29 cellular contexts compared by ENCODE assay signal in the genomic region with DNA sequence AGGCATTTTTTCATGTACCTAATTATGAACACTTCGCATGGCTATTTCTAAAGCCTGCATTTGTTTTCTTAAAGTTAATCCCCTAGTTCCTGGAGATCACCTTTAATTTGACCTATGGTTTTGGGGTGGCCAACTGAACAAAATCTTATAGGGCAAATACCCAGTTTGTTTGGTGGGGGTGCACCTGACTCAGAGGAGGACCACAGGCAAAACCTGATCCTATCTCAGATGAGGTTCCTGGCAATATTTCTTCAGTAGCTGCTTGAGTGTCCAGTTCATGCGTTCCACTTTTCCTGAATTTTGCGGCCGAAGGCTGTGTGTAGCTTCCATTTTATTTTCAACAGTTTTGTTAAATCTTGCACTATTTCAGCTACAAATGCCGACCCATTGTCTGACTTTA. TPM values are rescaled to one million over a fixed set of nuclear protein-coding genes. Genes with fewer than 3 reads are reported as not detected.
"Had no signal": no experiment of that assay in that cellular context is flagged by ENCODE, and none has a peak within 500 bp of the region (broad histone marks: within the 10 kb centered on the region; RNA-seq: fewer than 3 reads in every experiment).

No MANE protein-coding gene starts in this region.

- H3K9me3 ChIP-seq: neutrophil, ovary, pancreas, prostate gland, psoas muscle, right atrium auricular region, right lobe of liver, sigmoid colon had no signal

- FAIRE-seq: pancreas, small intestine had no signal

- H3K79me2 ChIP-seq: parathyroid adenoma had no signal

- H3K9ac ChIP-seq: neural progenitor cell, parathyroid adenoma had no signal

- H3K27me3 ChIP-seq: ovary, pancreas, right atrium auricular region, right lobe of liver, sigmoid colon had no signal

- ATAC-seq: naive thymus-derived CD4-positive, alpha-beta T cell; naive thymus-derived CD8-positive, alpha-beta T cell; natural killer cell; natural killer cell treated with Interleukin-12 subunit alpha and Interleukin-12 subunit beta and Interleukin-15 and Interleukin-18, amount 100 ng/mL, for 72 hours; pancreas had no signal

- H2AFZ ChIP-seq: neural progenitor cell had no signal

- H3K27ac ChIP-seq: neural progenitor cell, neutrophil, pancreas, parathyroid adenoma, prostate gland, psoas muscle, right atrium auricular region, right lobe of liver, skin epidermis, spleen had no signal

- H3K36me3 ChIP-seq: neural progenitor cell, neutrophil, ovary, pancreas, prostate gland, right atrium auricular region, right lobe of liver, sigmoid colon, spleen had no signal

- H3K4me3 ChIP-seq: neural progenitor cell, ovary, pancreas, prostate gland, psoas muscle, right atrium auricular region, right lobe of liver, sigmoid colon, skin epidermis, smooth muscle cell, spleen had no signal

- DNase-seq: naive B cell; naive thymus-derived CD4-positive, alpha-beta T cell; naive thymus-derived CD8-positive, alpha-beta T cell; natural killer cell; nephron progenitor cell; nucleus accumbens; occipital lobe; pancreas; posterior cingulate gyrus; psoas muscle; retina; right cardiac atrium; right lobe of liver; sigmoid colon; small intestine; spleen; stimulated activated CD4-positive, alpha-beta T cell treated with anti-CD3 and anti-CD28 coated beads, Interleukin-12 subunit alpha, Interleukin-12 subunit beta, amount 100 ng/mL, for 4 hours; stimulated activated CD4-positive, alpha-beta T cell treated with anti-CD3 and anti-CD28 coated beads, Interleukin-15, amount 100 ng/mL, for 24 hours; stimulated activated CD4-positive, alpha-beta T cell treated with anti-CD3 and anti-CD28 coated beads, Interleukin-1b, Interleukin-23, amount 100 ng/mL, for 48 hours had no signal

- H3K4me1 ChIP-seq: right lobe of liver had no signal

RNA-seq across cellular contexts. Expression of gene GMPR, which starts 10.3 kb away (rescaled TPM):
- polyA plus RNA-seq: neural cell had no signal
